11 cellular contexts compared by ENCODE assay signal in genomic region chr11:10805741-10806140, GRCh38. TPM values are rescaled to one million over a fixed set of nuclear protein-coding genes. Genes with fewer than 3 reads are reported as not detected.
DNase-seq lines count a peak whose midpoint lies in the region; ATAC-seq, FAIRE-seq and TF ChIP-seq lines count a peak whose summit lies in the region.
"Had no signal": no experiment of that assay in that cellular context is flagged by ENCODE, and none has a peak within 500 bp of the region (broad histone marks: within the 10 kb centered on the region; RNA-seq: fewer than 3 reads in every experiment).

No MANE protein-coding gene starts in this region.

- H3K9me1 ChIP-seq in IMR-90 (ENCODE audit: insufficient read depth, low read length) (no peaks in the 10 kb centered on the region), K562 (ENCODE audit: control insufficient read depth, insufficient read depth, low read length) (no peaks in the 10 kb centered on the region)

- H3K36me3 ChIP-seq in BE2C (peaks cover 74% of the 10 kb centered on the region), IMR-90 (ENCODE audit: control insufficient read depth, insufficient read depth, low read length) (peaks cover 52% of the 10 kb centered on the region), K562 (ENCODE audit: control insufficient read depth, insufficient read depth, low read length) (peaks cover 70% of the 10 kb centered on the region)

- peaks cover 33 to 73% (median 66%) of the 10 kb centered on the region in 4 donors for H3K4me1 Mint-ChIP-seq in naive thymus-derived CD8-positive, alpha-beta T cell

- no peak overlapping the region for H2BK15ac ChIP-seq in IMR-90 (ENCODE audit: low read depth, low read length)

- H3K27ac ChIP-seq in IMR-90 (ENCODE audit: insufficient read depth, low read length) (no peak overlapping the region), K562 (ENCODE audit: extremely low read depth, low read depth, low read length) (no peak overlapping the region; the same call in 2 of the 3 replicates)
- H3K27ac ChIP-seq: HL-60 had no signal

- TF ChIP-seq POLR2A in IMR-90 (IDR thresholded peaks at IDR 0.05; ENCODE audit: low read depth, low read length) (no peak), K562 (conservative IDR thresholded peaks at IDR 0.05) (no peak), H54 (IDR thresholded peaks at IDR 0.05; ENCODE audit: low read depth, low read length) (no peak)

- in situ Hi-C loops in IMR-90 (cut with MboI; ENCODE audit: low sequenced_read_pairs) (no loop called here), K562 (cut with MboI) (no loop called here)

- H3K4me2 ChIP-seq in IMR-90 (ENCODE audit: low read depth, low read length), result peak overlapping the region; percentile 47; the same call in 1 of the 2 replicates
- H3K4me2 ChIP-seq in K562 (ENCODE audit: insufficient read depth, low read length), result no peak overlapping the region

- no peak overlapping the region for H3K56ac ChIP-seq in IMR-90 (ENCODE audit: extremely low read depth, insufficient read depth, low read length)

- WGBS in IMR-90 (ENCODE audit: extremely low coverage in 2 of 2, insufficient read length in 1 of 2), 2 experiments, result 94% methylated on average over 8 of the region's 8 CpGs; no CpG with 5 or more reads in 1 of the 2 experiments
- 87% methylated on average over 8 of the region's 8 CpGs for WGBS in K562 (ENCODE audit: insufficient coverage, low coverage, missing lambda C conversion rate)

- no peak overlapping the region for H3K14ac ChIP-seq in IMR-90 (replicated peaks; ENCODE audit: low read depth, low read length)

- intact Hi-C loops in IMR-90 (cut with micrococcal nuclease) (loop anchor here (5.0 kb wide), 1 partner anchor 217 kb away; no protein-coding TSS in a partner anchor), K562 (cut with micrococcal nuclease) (no loop called here)

- TF ChIP-seq EP300 in K562 (IDR thresholded peaks at IDR 0.05; ENCODE audit: low read length), result no peak

- H4K20me1 ChIP-seq in IMR-90 (ENCODE audit: insufficient read depth, low read length) (peaks cover 70% of the 10 kb centered on the region), K562 (replicated peaks; ENCODE audit: control insufficient read depth, insufficient read depth, low read length) (peaks cover 3% of the 10 kb centered on the region; the same call in 1 of the 2 replicates)

- H3K9ac ChIP-seq in IMR-90 (ENCODE audit: low read depth, low read length), result no peak overlapping the region
- H3K9ac ChIP-seq in K562 (ENCODE audit: insufficient read depth in 1 of 2, low read depth in 2 of 2, low read length in 2 of 2), result no peak overlapping the region

- DNase-seq in BE2C (no peak), IMR-90 (no peak), K562 (ENCODE audit: extremely low read depth in 1 of 4, low spot score in 3 of 4) (no peak), H54 (ENCODE audit: insufficient read length, low spot score) (no peak), SW480 (ENCODE audit: low spot score) (no peak), AG20443 (ENCODE audit: low spot score) (no peak)
- DNase-seq in naive thymus-derived CD8-positive, alpha-beta T cell, result no peak
- DNase-seq: DMS53, NCI-H146 had no signal

- ATAC-seq in IMR-90 (ENCODE audit: low read depth), result no peak
- no peak for ATAC-seq in K562
- ATAC-seq in naive thymus-derived CD8-positive, alpha-beta T cell, result no peak
- no peak for ATAC-seq in GM18519 (IDR thresholded peaks at IDR 0.05; ENCODE audit: low FRiP score, unreplicated experiment)

- H2BK120ac ChIP-seq in IMR-90 (ENCODE audit: low read depth, low read length), result no peak overlapping the region

- H3K27ac Mint-ChIP-seq in naive thymus-derived CD8-positive, alpha-beta T cell, result peak overlapping the region in 9 of 10 donors; percentile 5 to 96 (median 83)

- H3K9me3 Mint-ChIP-seq in naive thymus-derived CD8-positive, alpha-beta T cell, result no peaks in the 10 kb centered on the region

- FAIRE-seq in K562 (lab: Jason Lieb, UNC) (no peak), H54 (lab: Jason Lieb, UNC) (no peak)

- H3K36me3 Mint-ChIP-seq in naive thymus-derived CD8-positive, alpha-beta T cell, result peaks cover 13 to 72% (median 52%) of the 10 kb centered on the region in 3 donors

- H4K91ac ChIP-seq in IMR-90 (ENCODE audit: insufficient read depth, low read depth, low read length), result no peak overlapping the region

- no peak overlapping the region for H2BK20ac ChIP-seq in IMR-90 (ENCODE audit: low read depth, low read length)

- H3K79me2 ChIP-seq in K562 (ENCODE audit: control insufficient read depth, insufficient read depth, low read length), result peaks cover 62% of the 10 kb centered on the region

- H4K5ac ChIP-seq in IMR-90 (ENCODE audit: low read depth, low read length), result no peak overlapping the region

- H3K79me1 ChIP-seq in IMR-90 (ENCODE audit: low read depth in 1 of 2, low read length in 2 of 2), result peaks cover 32 to 54% of the 10 kb centered on the region in 2 experiments

- TF ChIP-seq RAD21 in IMR-90 (IDR thresholded peaks at IDR 0.05; ENCODE audit: low read length) (no peak), K562 (CRISPR knock-in tag; conservative IDR thresholded peaks at IDR 0.05 in 1 of 2, IDR thresholded peaks at IDR 0.05 in 1 of 2) (no peak)

- CTCF ChIA-PET in IMR-90 (lab: Yijun Ruan, JAX), result no interaction called here
- CTCF ChIA-PET in K562 (lab: Yijun Ruan, JAX; ENCODE audit: low intra/inter-chr PET ratio), result interaction anchor here (0.6 kb wide), 1 partner anchor 50 kb away, joined by 4 read pairs; no protein-coding TSS in a partner anchor

- no peak overlapping the region for H3K4ac ChIP-seq in IMR-90 (ENCODE audit: low read depth, low read length)

- H4K8ac ChIP-seq in IMR-90 (ENCODE audit: low read depth in 2 of 2, low read length in 2 of 2), result no peak overlapping the region

- H3K23ac ChIP-seq in IMR-90 (ENCODE audit: low read depth, low read length), result no peak overlapping the region

- no peak overlapping the region for H2AK9ac ChIP-seq in IMR-90 (replicated peaks; ENCODE audit: low read depth, low read length, poor library complexity)

- POLR2A ChIA-PET in IMR-90 (lab: Charles Lee; ENCODE audit: unreplicated experiment) (interaction anchor here (0.6 kb wide), 1 partner anchor 16 kb away, joined by 26 read pairs; no protein-coding TSS in a partner anchor), K562 (lab: Yijun Ruan, JAX) (interaction anchor here (0.7 to 7.7 kb wide), 7 partner anchors 8 to 94 kb away, joined by 3 to 105 read pairs (median 3); no protein-coding TSS in a partner anchor)
- POLR2A ChIA-PET in naive thymus-derived CD8-positive, alpha-beta T cell (lab: Charles Lee), result interaction anchor here (0.7 to 9.6 kb wide), 5 partner anchors 12 to 1432 kb away, joined by 3 to 430 read pairs (median 4); partner anchors contain the start of gene ZBED5

- H3K27me3 Mint-ChIP-seq in naive thymus-derived CD8-positive, alpha-beta T cell, result no peaks in the 10 kb centered on the region

- H3K27me3 ChIP-seq in BE2C (no peaks in the 10 kb centered on the region), IMR-90 (ENCODE audit: control insufficient read depth, insufficient read depth, low read length) (no peaks in the 10 kb centered on the region), K562 (ENCODE audit: control insufficient read depth in 2 of 2, insufficient read depth in 2 of 2, low read length in 2 of 2) (no peaks in the 10 kb centered on the region)

- peak overlapping the region; percentile 26 to 98 (median 84) for H3K4me3 Mint-ChIP-seq in naive thymus-derived CD8-positive, alpha-beta T cell

- H2AFZ ChIP-seq in IMR-90 (replicated peaks; ENCODE audit: low read length, poor library complexity), result no peak overlapping the region
- H2AFZ ChIP-seq in K562 (ENCODE audit: low read depth, low read length), result no peak overlapping the region

- H3K18ac ChIP-seq in IMR-90 (ENCODE audit: low read depth, low read length), result no peak overlapping the region

- H2BK5ac ChIP-seq in IMR-90 (ENCODE audit: low read depth, low read length, poor library complexity, severe bottlenecking), result no peak overlapping the region

- TF ChIP-seq CTCF in BE2C (IDR thresholded peaks at IDR 0.05; ENCODE audit: low read depth, low read length), result no peak
- TF ChIP-seq CTCF in IMR-90 (conservative IDR thresholded peaks at IDR 0.05; ENCODE audit: low read depth, low read length), result no peak
- TF ChIP-seq CTCF in K562 (IDR thresholded peaks at IDR 0.05 in 2 of 3, conservative IDR thresholded peaks at IDR 0.05 in 1 of 3; ENCODE audit: insufficient read depth in 2 of 3, low read depth in 1 of 3, low read length in 3 of 3), result no peak

- no peak overlapping the region for H2AK5ac ChIP-seq in IMR-90 (ENCODE audit: low read depth, low read length)

- BruUV-seq in IMR-90 (replicated peaks; lab: Mats Ljungman, UMichigan) (no TSS peak), K562 (replicated peaks; lab: Mats Ljungman, UMichigan) (no TSS peak)

- no peaks in the 10 kb centered on the region for H3K4me1 ChIP-seq in BE2C
- H3K4me1 ChIP-seq in IMR-90 (ENCODE audit: control insufficient read depth, insufficient read depth, low read length), result peaks cover 4% of the 10 kb centered on the region
- peaks cover 11 to 13% of the 10 kb centered on the region in 2 experiments; a peak in 4 of 5 replicates for H3K4me1 ChIP-seq in K562 (replicated peaks in 1 of 2; ENCODE audit: control insufficient read depth in 2 of 2, insufficient read depth in 2 of 2, low read length in 2 of 2)

- peak overlapping the region; percentile 14 for H3K4me3 ChIP-seq in BE2C (ENCODE audit: low read depth, low read length)
- H3K4me3 ChIP-seq in IMR-90 (ENCODE audit: insufficient read depth, low read depth, low read length), result no peak overlapping the region
- no peak overlapping the region for H3K4me3 ChIP-seq in K562

- H3K9me3 ChIP-seq in BE2C, result no peaks in the 10 kb centered on the region
- H3K9me3 ChIP-seq in IMR-90 (ENCODE audit: control insufficient read depth, insufficient read depth, low read length), result no peaks in the 10 kb centered on the region
- no peaks in the 10 kb centered on the region for H3K9me3 ChIP-seq in K562 (replicated peaks; ENCODE audit: control insufficient read depth, insufficient read depth, low read depth, low read length)

- dilution Hi-C loops in IMR-90 (cut with HindIII; ENCODE audit: low sequenced_read_pairs, unreplicated experiment), result no loop called here

RNA-seq across cellular contexts. Expression of gene EIF4G2, which starts 3.0 kb away (rescaled TPM):
- 461 TPM for polyA plus RNA-seq in BE2C (2012; ENCODE audit: insufficient read depth, insufficient read length, low read depth)
- total RNA-seq in IMR-90 (2012; rRNA removed) (1,144 and 1,216 TPM in 2 replicates), K562 (2014; rRNA removed) (428 and 733 TPM in 2 replicates), K562 (2014; rRNA removed; fragmentation: Illumina TruSeq; extraction: Trizol) (481 and 499 TPM in 2 replicates), K562 (2015; rRNA removed; fragmentation: Illumina TruSeq; extraction: Trizol) (719 and 734 TPM in 2 replicates), K562 (2021) (790 and 801 TPM in 2 replicates)
- polyA plus RNA-seq in IMR-90 (2012; rRNA removed) (439 and 492 TPM in 2 replicates), K562 (2011; rRNA removed) (449 and 646 TPM in 2 replicates), K562 (2014; fragmentation: Illumina TruSeq; extraction: Trizol) (663 and 762 TPM in 2 replicates), K562 (2014; fragmentation: Nextera tagmentation; extraction: Ambion mirVana) (100 to 1,000 TPM; 206 to 683 TPM), K562 (2014; rRNA removed) (351 and 385 TPM in 2 replicates)
- 108 and 148 TPM in 2 replicates for polyA plus RNA-seq in IMR-90 (2012; cell fraction: cytosol; rRNA removed)
- polyA plus RNA-seq in IMR-90 (2012; cell fraction: nucleus; rRNA removed; ENCODE audit: low replicate concordance), result 62.0 and 539 TPM in 2 replicates
- 653 and 1,130 TPM in 2 replicates for total RNA-seq in K562 (2011; cell fraction: chromatin; rRNA removed; ENCODE audit: low replicate concordance)
- total RNA-seq in K562 (2011; cell fraction: nucleolus; rRNA removed), result 356 and 378 TPM in 2 replicates
- 459 and 505 TPM in 2 replicates for total RNA-seq in K562 (2011; cell fraction: nucleoplasm; rRNA removed)
- 153 and 186 TPM in 2 replicates for polyA plus RNA-seq in K562 (2011; cell fraction: cytosol; rRNA removed)
- 421 and 579 TPM in 2 replicates for polyA plus RNA-seq in K562 (2011; cell fraction: nucleus; rRNA removed)
- 338 and 520 TPM in 2 replicates for polyA plus RNA-seq in K562 (2012)
- polyA minus RNA-seq in K562 (2011; rRNA and poly(A)+ RNA removed), result 865 and 1,047 TPM in 2 replicates
- 467 and 888 TPM in 2 replicates for polyA minus RNA-seq in K562 (2011; cell fraction: cytosol; rRNA and poly(A)+ RNA removed)
- 266 and 377 TPM in 2 replicates for polyA minus RNA-seq in K562 (2011; cell fraction: nucleus; rRNA and poly(A)+ RNA removed)
- 100 to 1,000 TPM; 631 to 638 TPM for total RNA-seq in naive thymus-derived CD8-positive, alpha-beta T cell
- polyA plus RNA-seq in naive thymus-derived CD8-positive, alpha-beta T cell, result 100 to 1,000 TPM; 315 to 425 (median 340) TPM

RNA-seq across cellular contexts. Expression of gene ZBED5, which starts 52.1 kb away (rescaled TPM):
- polyA plus RNA-seq in BE2C (2012; ENCODE audit: insufficient read depth, insufficient read length, low read depth), result 37.5 TPM
- 30.8 and 35.6 TPM in 2 replicates for total RNA-seq in IMR-90 (2012; rRNA removed)
- polyA plus RNA-seq in IMR-90 (2012; rRNA removed), result 26.1 and 28.2 TPM in 2 replicates
- polyA plus RNA-seq in IMR-90 (2012; cell fraction: cytosol; rRNA removed), result 2.9 and 6.5 TPM in 2 replicates
- 9.6 and 84.5 TPM in 2 replicates for polyA plus RNA-seq in IMR-90 (2012; cell fraction: nucleus; rRNA removed; ENCODE audit: low replicate concordance)
- 26.1 and 84.9 TPM in 2 replicates for total RNA-seq in K562 (2011; cell fraction: chromatin; rRNA removed; ENCODE audit: low replicate concordance)
- total RNA-seq in K562 (2011; cell fraction: nucleolus; rRNA removed), result 23.5 and 32.0 TPM in 2 replicates
- total RNA-seq in K562 (2011; cell fraction: nucleoplasm; rRNA removed), result 45.8 and 55.1 TPM in 2 replicates
- 12.4 and 17.3 TPM in 2 replicates for total RNA-seq in K562 (2014; rRNA removed)
- total RNA-seq in K562 (2014; rRNA removed; fragmentation: Illumina TruSeq; extraction: Trizol), result 27.7 and 28.3 TPM in 2 replicates
- total RNA-seq in K562 (2015; rRNA removed; fragmentation: Illumina TruSeq; extraction: Trizol), result 24.6 and 28.6 TPM in 2 replicates
- 26.9 and 29.6 TPM in 2 replicates for total RNA-seq in K562 (2021)
- 59.1 and 70.7 TPM in 2 replicates for polyA plus RNA-seq in K562 (2011; rRNA removed)
- 22.8 and 36.5 TPM in 2 replicates for polyA plus RNA-seq in K562 (2011; cell fraction: cytosol; rRNA removed)
- 130 and 149 TPM in 2 replicates for polyA plus RNA-seq in K562 (2011; cell fraction: nucleus; rRNA removed)
- polyA plus RNA-seq in K562 (2012), result 20.0 and 25.3 TPM in 2 replicates
- 23.3 and 25.7 TPM in 2 replicates for polyA plus RNA-seq in K562 (2014; fragmentation: Illumina TruSeq; extraction: Trizol)
- polyA plus RNA-seq in K562 (2014; fragmentation: Nextera tagmentation; extraction: Ambion mirVana), result 10 to 100 TPM; 21.3 to 25.1 TPM
- polyA plus RNA-seq in K562 (2014; rRNA removed), result 26.8 and 30.1 TPM in 2 replicates
- polyA minus RNA-seq in K562 (2011; rRNA and poly(A)+ RNA removed), result 64.4 and 67.8 TPM in 2 replicates
- 22.4 and 27.6 TPM in 2 replicates for polyA minus RNA-seq in K562 (2011; cell fraction: cytosol; rRNA and poly(A)+ RNA removed)
- polyA minus RNA-seq in K562 (2011; cell fraction: nucleus; rRNA and poly(A)+ RNA removed), result 46.0 and 95.5 TPM in 2 replicates
- 100 to 1,000 TPM; 173 to 175 TPM for total RNA-seq in naive thymus-derived CD8-positive, alpha-beta T cell
- polyA plus RNA-seq in naive thymus-derived CD8-positive, alpha-beta T cell, result 10 to 100 TPM; 14.6 to 18.6 (median 17.0) TPM

RNA-seq across cellular contexts. Expression of gene CTR9, which starts 54.7 kb away (rescaled TPM):
- polyA plus RNA-seq in BE2C (2012; ENCODE audit: insufficient read depth, insufficient read length, low read depth), result 29.4 TPM
- total RNA-seq in IMR-90 (2012; rRNA removed) (37.1 and 38.3 TPM in 2 replicates), K562 (2014; rRNA removed) (52.4 and 56.1 TPM in 2 replicates), K562 (2014; rRNA removed; fragmentation: Illumina TruSeq; extraction: Trizol) (51.9 and 61.2 TPM in 2 replicates), K562 (2015; rRNA removed; fragmentation: Illumina TruSeq; extraction: Trizol) (34.7 and 42.2 TPM in 2 replicates), K562 (2021) (52.7 and 57.9 TPM in 2 replicates)
- polyA plus RNA-seq in IMR-90 (2012; rRNA removed) (14.4 and 16.8 TPM in 2 replicates), K562 (2011; rRNA removed) (17.6 and 27.3 TPM in 2 replicates), K562 (2014; fragmentation: Illumina TruSeq; extraction: Trizol) (74.3 and 79.3 TPM in 2 replicates), K562 (2014; fragmentation: Nextera tagmentation; extraction: Ambion mirVana) (10 to 100 TPM; 25.4 to 38.3 TPM), K562 (2014; rRNA removed) (47.3 and 49.7 TPM in 2 replicates)
- 3.8 and 5.1 TPM in 2 replicates for polyA plus RNA-seq in IMR-90 (2012; cell fraction: cytosol; rRNA removed)
- polyA plus RNA-seq in IMR-90 (2012; cell fraction: nucleus; rRNA removed; ENCODE audit: low replicate concordance), result 2.1 and 10.6 TPM in 2 replicates
- 35.7 and 76.5 TPM in 2 replicates for total RNA-seq in K562 (2011; cell fraction: chromatin; rRNA removed; ENCODE audit: low replicate concordance)
- total RNA-seq in K562 (2011; cell fraction: nucleolus; rRNA removed), result 13.2 and 17.0 TPM in 2 replicates
- 24.9 and 31.0 TPM in 2 replicates for total RNA-seq in K562 (2011; cell fraction: nucleoplasm; rRNA removed)
- polyA plus RNA-seq in K562 (2011; cell fraction: cytosol; rRNA removed), result 8.8 and 10.4 TPM in 2 replicates
- 9.5 and 11.5 TPM in 2 replicates for polyA plus RNA-seq in K562 (2011; cell fraction: nucleus; rRNA removed)
- polyA plus RNA-seq in K562 (2012), result 33.8 and 38.2 TPM in 2 replicates
- 38.7 and 48.2 TPM in 2 replicates for polyA minus RNA-seq in K562 (2011; rRNA and poly(A)+ RNA removed)
- 20.4 and 24.3 TPM in 2 replicates for polyA minus RNA-seq in K562 (2011; cell fraction: cytosol; rRNA and poly(A)+ RNA removed)
- 10.6 and 23.2 TPM in 2 replicates for polyA minus RNA-seq in K562 (2011; cell fraction: nucleus; rRNA and poly(A)+ RNA removed)
- 10 to 100 TPM; 58.2 to 66.4 TPM for total RNA-seq in naive thymus-derived CD8-positive, alpha-beta T cell
- polyA plus RNA-seq in naive thymus-derived CD8-positive, alpha-beta T cell, result 10 to 100 TPM; 53.2 to 66.8 (median 53.7) TPM
